In the genomic region with DNA sequence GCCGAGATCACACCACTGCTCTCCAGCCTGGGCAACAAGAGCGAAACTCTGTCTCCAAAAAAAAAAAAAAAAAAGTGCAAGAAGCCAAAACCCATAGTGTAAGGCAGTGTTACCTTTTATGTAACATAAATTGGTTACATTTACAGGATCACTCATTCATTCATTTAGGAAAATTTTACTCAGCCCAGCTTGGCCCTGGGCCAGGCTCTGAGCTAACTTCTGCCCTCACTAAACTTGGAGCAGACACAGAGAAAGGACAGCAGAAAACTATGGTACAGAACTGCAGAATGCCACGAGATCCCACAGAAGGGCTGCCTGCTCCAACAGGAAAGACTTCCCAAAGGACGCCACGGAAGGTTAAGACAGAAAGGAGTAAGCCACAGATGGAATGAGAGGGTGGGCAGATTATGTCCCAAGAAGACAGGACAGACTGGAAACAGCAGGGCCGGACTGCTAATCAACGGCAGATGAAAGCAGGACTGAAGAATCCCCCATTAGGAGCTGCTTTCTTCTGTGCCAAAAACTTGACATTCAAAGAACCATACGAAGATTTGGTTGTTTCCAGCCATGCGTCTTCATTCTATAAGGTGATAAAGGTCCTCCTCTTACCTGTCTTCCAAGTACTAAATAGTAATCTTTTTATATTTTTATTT, we compare ENCODE assay signal across 1 cellular context.
TF ChIP-seq lines count a peak whose summit lies in the region.

No MANE protein-coding gene starts in this region.

TF ChIP-seq in HEK293, 187 proteins besides CTCF, POLR2A, EP300 and RAD21 (continued from another document):
- TF ChIP-seq PRDM10 (tag by site-specific recombination; IDR thresholded peaks at IDR 0.05) (0 out of 2 replicates have a peak, but pooled peaks have one; percentile 26), ZBTB48 (tag by site-specific recombination; IDR thresholded peaks at IDR 0.05) (no peak), ZNF24 (tag by site-specific recombination; IDR thresholded peaks at IDR 0.05) (peak; percentile 81; the same call in 1 of the 2 replicates), ZSCAN30 (tag by site-specific recombination; IDR thresholded peaks at IDR 0.05) (no peak), ZNF26 (tag by site-specific recombination; IDR thresholded peaks at IDR 0.05) (no peak), ZNF416 (tag by site-specific recombination; IDR thresholded peaks at IDR 0.05) (no peak), ZNF19 (tag by site-specific recombination; IDR thresholded peaks at IDR 0.05; ENCODE audit: low read depth) (no peak), ZNF239 (tag by site-specific recombination; IDR thresholded peaks at IDR 0.05) (no peak), ZNF600 (tag by site-specific recombination; IDR thresholded peaks at IDR 0.05) (peak; percentile 69), ZNF692 (tag by site-specific recombination; IDR thresholded peaks at IDR 0.05) (no peak), ZNF624 (tag by site-specific recombination; IDR thresholded peaks at IDR 0.05) (no peak), ZBTB17 (tag by site-specific recombination; IDR thresholded peaks at IDR 0.05) (peak; percentile 85), ZNF211 (tag by site-specific recombination; IDR thresholded peaks at IDR 0.05; ENCODE audit: low read depth) (no peak), GFI1B (tag by site-specific recombination; IDR thresholded peaks at IDR 0.05) (no peak), ZNF133 (tag by site-specific recombination; IDR thresholded peaks at IDR 0.05) (no peak), YY2 (tag by site-specific recombination; IDR thresholded peaks at IDR 0.05) (no peak), ZNF837 (tag by site-specific recombination; IDR thresholded peaks at IDR 0.05) (no peak), ZNF16 (tag by site-specific recombination; IDR thresholded peaks at IDR 0.05; ENCODE audit: low read depth) (no peak), IKZF3 (tag by site-specific recombination; IDR thresholded peaks at IDR 0.05) (0 out of 2 replicates have a peak, but pooled peaks have one; percentile 26), BCL11B (tag by site-specific recombination; IDR thresholded peaks at IDR 0.05; ENCODE audit: low read depth) (no peak), ZNF354C (tag by site-specific recombination; IDR thresholded peaks at IDR 0.05; ENCODE audit: borderline replicate concordance, low read depth) (no peak)
- TF ChIP-seq, protein P1, sequence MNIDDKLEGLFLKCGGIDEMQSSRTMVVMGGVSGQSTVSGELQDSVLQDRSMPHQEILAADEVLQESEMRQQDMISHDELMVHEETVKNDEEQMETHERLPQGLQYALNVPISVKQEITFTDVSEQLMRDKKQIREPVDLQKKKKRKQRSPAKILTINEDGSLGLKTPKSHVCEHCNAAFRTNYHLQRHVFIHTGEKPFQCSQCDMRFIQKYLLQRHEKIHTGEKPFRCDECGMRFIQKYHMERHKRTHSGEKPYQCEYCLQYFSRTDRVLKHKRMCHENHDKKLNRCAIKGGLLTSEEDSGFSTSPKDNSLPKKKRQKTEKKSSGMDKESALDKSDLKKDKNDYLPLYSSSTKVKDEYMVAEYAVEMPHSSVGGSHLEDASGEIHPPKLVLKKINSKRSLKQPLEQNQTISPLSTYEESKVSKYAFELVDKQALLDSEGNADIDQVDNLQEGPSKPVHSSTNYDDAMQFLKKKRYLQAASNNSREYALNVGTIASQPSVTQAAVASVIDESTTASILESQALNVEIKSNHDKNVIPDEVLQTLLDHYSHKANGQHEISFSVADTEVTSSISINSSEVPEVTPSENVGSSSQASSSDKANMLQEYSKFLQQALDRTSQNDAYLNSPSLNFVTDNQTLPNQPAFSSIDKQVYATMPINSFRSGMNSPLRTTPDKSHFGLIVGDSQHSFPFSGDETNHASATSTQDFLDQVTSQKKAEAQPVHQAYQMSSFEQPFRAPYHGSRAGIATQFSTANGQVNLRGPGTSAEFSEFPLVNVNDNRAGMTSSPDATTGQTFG (tag by site-specific recombination; IDR thresholded peaks at IDR 0.05; ENCODE audit: borderline replicate concordance), result no peak
- TF ChIP-seq, protein P2, sequence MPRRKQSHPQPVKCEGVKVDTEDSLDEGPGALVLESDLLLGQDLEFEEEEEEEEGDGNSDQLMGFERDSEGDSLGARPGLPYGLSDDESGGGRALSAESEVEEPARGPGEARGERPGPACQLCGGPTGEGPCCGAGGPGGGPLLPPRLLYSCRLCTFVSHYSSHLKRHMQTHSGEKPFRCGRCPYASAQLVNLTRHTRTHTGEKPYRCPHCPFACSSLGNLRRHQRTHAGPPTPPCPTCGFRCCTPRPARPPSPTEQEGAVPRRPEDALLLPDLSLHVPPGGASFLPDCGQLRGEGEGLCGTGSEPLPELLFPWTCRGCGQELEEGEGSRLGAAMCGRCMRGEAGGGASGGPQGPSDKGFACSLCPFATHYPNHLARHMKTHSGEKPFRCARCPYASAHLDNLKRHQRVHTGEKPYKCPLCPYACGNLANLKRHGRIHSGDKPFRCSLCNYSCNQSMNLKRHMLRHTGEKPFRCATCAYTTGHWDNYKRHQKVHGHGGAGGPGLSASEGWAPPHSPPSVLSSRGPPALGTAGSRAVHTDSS (tag by site-specific recombination; IDR thresholded peaks at IDR 0.05), result no peak
